In genomic region chr4:128163177-128164117, GRCh38 we compare ENCODE assay signal across 1 cellular context.
A peak's percentile ranks its signal among the peaks of the same experiment; 100 is the strongest.
TF ChIP-seq lines count a peak whose summit lies in the region.

No MANE protein-coding gene starts in this region.

TF ChIP-seq in HepG2, 621 proteins besides CTCF, POLR2A, EP300 and RAD21 (continued from another document):
- TF ChIP-seq AHDC1 (CRISPR knock-in tag; IDR thresholded peaks at IDR 0.05; ENCODE audit: borderline replicate concordance) (peak; percentile 50; the same call in 1 of the 2 replicates), EED (CRISPR knock-in tag; IDR thresholded peaks at IDR 0.05) (no peak), FOXA3 (CRISPR knock-in tag; IDR thresholded peaks at IDR 0.05) (peak; percentile 53; the same call in 1 of the 2 replicates), TOE1 (CRISPR knock-in tag; IDR thresholded peaks at IDR 0.05) (no peak), HINFP (CRISPR knock-in tag; IDR thresholded peaks at IDR 0.05; ENCODE audit: low read depth) (no peak), ZC3H4 (CRISPR knock-in tag; IDR thresholded peaks at IDR 0.05; ENCODE audit: borderline replicate concordance) (no peak), ZNF207 (IDR thresholded peaks at IDR 0.05; ENCODE audit: borderline replicate concordance) (no peak), FOXO1 (CRISPR knock-in tag; IDR thresholded peaks at IDR 0.05) (no peak), BCL3 (CRISPR knock-in tag; IDR thresholded peaks at IDR 0.05) (no peak), ISL2 (CRISPR knock-in tag; IDR thresholded peaks at IDR 0.05) (no peak), JUNB (CRISPR knock-in tag; IDR thresholded peaks at IDR 0.05; ENCODE audit: borderline replicate concordance) (peak; percentile 33; the same call in 1 of the 2 replicates), SMARCE1 (IDR thresholded peaks at IDR 0.05; ENCODE audit: borderline replicate concordance) (peak; percentile 84), RFX1 (IDR thresholded peaks at IDR 0.05) (no peak), ZBTB42 (CRISPR knock-in tag; IDR thresholded peaks at IDR 0.05) (no peak), KAT2B (IDR thresholded peaks at IDR 0.05; ENCODE audit: borderline replicate concordance, low read depth, low read length) (no peak), ZBTB10 (CRISPR knock-in tag; IDR thresholded peaks at IDR 0.05; ENCODE audit: borderline replicate concordance) (no peak), HOXA3 (CRISPR knock-in tag; IDR thresholded peaks at IDR 0.05) (no peak), ZNF616 (CRISPR knock-in tag; IDR thresholded peaks at IDR 0.05; ENCODE audit: low read depth) (no peak), TFAP4 (IDR thresholded peaks at IDR 0.05; ENCODE audit: borderline replicate concordance, low read depth) (no peak), ZNF83 (CRISPR knock-in tag; IDR thresholded peaks at IDR 0.05; ENCODE audit: borderline replicate concordance) (no peak), DR1 (CRISPR knock-in tag; IDR thresholded peaks at IDR 0.05) (no peak), ETV6 (CRISPR knock-in tag; conservative IDR thresholded peaks at IDR 0.05) (no peak), ZNF18 (CRISPR knock-in tag; IDR thresholded peaks at IDR 0.05; ENCODE audit: insufficient replicate concordance) (no peak), ZFP1 (CRISPR knock-in tag; IDR thresholded peaks at IDR 0.05) (no peak), TEAD3 (CRISPR knock-in tag; optimal IDR thresholded peaks at IDR 0.05; ENCODE audit: borderline replicate concordance) (peak; percentile 27), FOXP1 (IDR thresholded peaks at IDR 0.05) (no peak; the same call in 1 of the 2 replicates), FOXP1 (CRISPR knock-in tag; IDR thresholded peaks at IDR 0.05) (peak; percentile 56), PRDM4 (CRISPR knock-in tag; IDR thresholded peaks at IDR 0.05; ENCODE audit: borderline replicate concordance) (no peak), ARNTL (CRISPR knock-in tag; IDR thresholded peaks at IDR 0.05) (no peak), GABPB1 (CRISPR knock-in tag; IDR thresholded peaks at IDR 0.05) (no peak), ZNF414 (CRISPR knock-in tag; IDR thresholded peaks at IDR 0.05) (no peak), ZNF776 (CRISPR knock-in tag; IDR thresholded peaks at IDR 0.05) (no peak), ZNF746 (CRISPR knock-in tag; IDR thresholded peaks at IDR 0.05) (no peak), PAX8 (CRISPR knock-in tag; IDR thresholded peaks at IDR 0.05; ENCODE audit: borderline replicate concordance) (no peak), TGIF2 (CRISPR knock-in tag; IDR thresholded peaks at IDR 0.05) (no peak), ATAD3A (CRISPR knock-in tag; IDR thresholded peaks at IDR 0.05) (no peak), ZNF850 (CRISPR knock-in tag; conservative IDR thresholded peaks at IDR 0.05) (no peak), ZFP82 (CRISPR knock-in tag; IDR thresholded peaks at IDR 0.05; ENCODE audit: borderline replicate concordance) (no peak), ZNF816 (CRISPR knock-in tag; IDR thresholded peaks at IDR 0.05; ENCODE audit: borderline replicate concordance) (no peak), DPF2 (CRISPR knock-in tag; IDR thresholded peaks at IDR 0.05; ENCODE audit: borderline replicate concordance, low read depth) (no peak), ZNF44 (CRISPR knock-in tag; IDR thresholded peaks at IDR 0.05) (no peak)
- TF ChIP-seq, protein P1, sequence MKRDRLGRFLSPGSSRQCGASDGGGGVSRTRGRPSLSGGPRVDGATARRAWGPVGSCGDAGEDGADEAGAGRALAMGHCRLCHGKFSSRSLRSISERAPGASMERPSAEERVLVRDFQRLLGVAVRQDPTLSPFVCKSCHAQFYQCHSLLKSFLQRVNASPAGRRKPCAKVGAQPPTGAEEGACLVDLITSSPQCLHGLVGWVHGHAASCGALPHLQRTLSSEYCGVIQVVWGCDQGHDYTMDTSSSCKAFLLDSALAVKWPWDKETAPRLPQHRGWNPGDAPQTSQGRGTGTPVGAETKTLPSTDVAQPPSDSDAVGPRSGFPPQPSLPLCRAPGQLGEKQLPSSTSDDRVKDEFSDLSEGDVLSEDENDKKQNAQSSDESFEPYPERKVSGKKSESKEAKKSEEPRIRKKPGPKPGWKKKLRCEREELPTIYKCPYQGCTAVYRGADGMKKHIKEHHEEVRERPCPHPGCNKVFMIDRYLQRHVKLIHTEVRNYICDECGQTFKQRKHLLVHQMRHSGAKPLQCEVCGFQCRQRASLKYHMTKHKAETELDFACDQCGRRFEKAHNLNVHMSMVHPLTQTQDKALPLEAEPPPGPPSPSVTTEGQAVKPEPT (CRISPR knock-in tag; IDR thresholded peaks at IDR 0.05; ENCODE audit: low read depth) = no peak
